ENCODE assay signal across 8 cellular contexts in the genomic region with DNA sequence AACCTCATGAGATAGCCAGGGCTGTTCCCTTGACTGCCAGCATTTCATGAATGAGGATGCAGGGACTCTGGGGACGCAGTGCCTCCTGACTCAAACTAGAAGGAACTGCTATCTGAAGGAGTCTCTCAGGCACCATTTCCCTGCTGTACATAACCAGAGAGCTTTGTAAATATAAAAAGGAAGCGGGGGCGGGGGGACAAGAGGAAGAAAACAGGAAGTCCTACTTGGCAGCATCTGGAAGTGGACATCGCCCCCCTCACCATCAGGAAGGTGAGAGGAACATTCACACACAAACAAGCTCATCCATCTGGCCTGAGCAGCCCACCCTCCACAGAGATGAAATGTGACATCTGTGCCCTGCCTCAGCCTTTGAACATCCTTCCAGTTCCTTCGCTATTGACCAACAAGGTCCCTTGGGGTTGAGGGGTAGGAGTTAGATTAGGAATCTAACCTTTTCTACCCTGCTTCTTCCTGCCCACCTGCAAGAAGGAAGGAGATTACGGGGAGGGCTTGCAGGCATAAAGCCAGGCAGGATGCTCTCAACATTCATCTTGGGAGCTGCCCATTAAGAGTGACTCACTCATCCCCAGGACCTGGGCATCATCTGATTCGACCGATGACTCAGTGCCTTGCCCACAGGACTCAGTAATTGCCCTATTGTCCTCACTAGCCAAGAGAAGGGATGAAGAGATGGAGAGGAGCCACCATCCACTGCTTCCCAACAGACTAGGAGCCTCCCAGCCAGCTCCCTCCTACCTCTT. TPM values are rescaled to one million over a fixed set of nuclear protein-coding genes. Genes with fewer than 3 reads are reported as not detected.
DNase-seq lines count a peak whose midpoint lies in the region; ATAC-seq and TF ChIP-seq lines count a peak whose summit lies in the region.

No MANE protein-coding gene starts in this region.

- H3K9me1 ChIP-seq in IMR-90 (ENCODE audit: insufficient read depth, low read length): peaks cover 11% of the 10 kb centered on the region

- H3K36me3 Mint-ChIP-seq in MCF 10A (ENCODE audit: insufficient read depth, unreplicated experiment) (no peaks in the 10 kb centered on the region), memory B cell (peaks cover 39% of the 10 kb centered on the region), nephron progenitor cell (ENCODE audit: low read depth) (peaks cover 26% of the 10 kb centered on the region)

- no peaks in the 10 kb centered on the region for H3K27me3 ChIP-seq in IMR-90 (ENCODE audit: control insufficient read depth, insufficient read depth, low read length)

- H3K56ac ChIP-seq in IMR-90 (ENCODE audit: extremely low read depth, insufficient read depth, low read length): no peak overlapping the region

- no peak for TF ChIP-seq POLR2A in IMR-90 (IDR thresholded peaks at IDR 0.05; ENCODE audit: low read depth, low read length)

- H3K18ac ChIP-seq in IMR-90 (ENCODE audit: low read depth, low read length): no peak overlapping the region

- TF ChIP-seq RAD21 in IMR-90 (IDR thresholded peaks at IDR 0.05; ENCODE audit: low read length): no peak

- H3K4me1 ChIP-seq in IMR-90 (ENCODE audit: control insufficient read depth, insufficient read depth, low read length): peaks cover under 1% of the 10 kb centered on the region; the same call in 1 of the 2 replicates

- ATAC-seq in IMR-90 (ENCODE audit: low read depth): peak; percentile 24; the same call in 1 of the 2 replicates
- peak; percentile 35 for ATAC-seq in memory B cell (ENCODE audit: low read depth)
- no peak for ATAC-seq in HG02885 (IDR thresholded peaks at IDR 0.05; ENCODE audit: poor library complexity, unreplicated experiment)
- ATAC-seq in GM21717 (IDR thresholded peaks at IDR 0.05; ENCODE audit: unreplicated experiment): no peak

- no peak overlapping the region for H3K27ac ChIP-seq in IMR-90 (ENCODE audit: insufficient read depth, low read length)

- H3K27ac Mint-ChIP-seq in MCF 10A (ENCODE audit: low read depth, unreplicated experiment): no peak overlapping the region
- H3K27ac Mint-ChIP-seq in memory B cell: peak overlapping the region; percentile 66
- H3K27ac Mint-ChIP-seq in nephron progenitor cell: no peak overlapping the region

- peak overlapping the region; percentile 62 for H2AK9ac ChIP-seq in IMR-90 (replicated peaks; ENCODE audit: low read depth, low read length, poor library complexity)

- H4K91ac ChIP-seq in IMR-90 (ENCODE audit: insufficient read depth, low read depth, low read length): no peak overlapping the region

- no peak overlapping the region for H3K9ac ChIP-seq in IMR-90 (ENCODE audit: low read depth, low read length)

- no TSS peak for BruUV-seq in IMR-90 (replicated peaks; lab: Mats Ljungman, UMichigan)
- no TSS peak for BruUV-seq in MCF 10A (replicated peaks; lab: Mats Ljungman, UMichigan)

- no peak overlapping the region for H2BK120ac ChIP-seq in IMR-90 (ENCODE audit: low read depth, low read length)

- peaks cover 12% of the 10 kb centered on the region for H3K4me1 Mint-ChIP-seq in MCF 10A (ENCODE audit: insufficient read depth, unreplicated experiment)
- H3K4me1 Mint-ChIP-seq in memory B cell: peaks cover 52% of the 10 kb centered on the region
- peaks cover 4% of the 10 kb centered on the region for H3K4me1 Mint-ChIP-seq in nephron progenitor cell

- H2AFZ ChIP-seq in IMR-90 (replicated peaks; ENCODE audit: low read length, poor library complexity): peak overlapping the region; percentile 24

- peaks cover 2 to 4% of the 10 kb centered on the region in 2 experiments; a peak in 1 of 4 replicates for H3K79me1 ChIP-seq in IMR-90 (ENCODE audit: low read depth in 1 of 2, low read length in 2 of 2)

- TF ChIP-seq CTCF in IMR-90 (conservative IDR thresholded peaks at IDR 0.05; ENCODE audit: low read depth, low read length) (no peak), MCF 10A (IDR thresholded peaks at IDR 0.05; ENCODE audit: unreplicated experiment) (no peak), nephron progenitor cell (IDR thresholded peaks at IDR 0.05) (no peak)

- dilution Hi-C loops in IMR-90 (cut with HindIII; ENCODE audit: low sequenced_read_pairs, unreplicated experiment): no loop called here

- no peak overlapping the region for H4K8ac ChIP-seq in IMR-90 (ENCODE audit: low read depth in 2 of 2, low read length in 2 of 2)

- H3K23ac ChIP-seq in IMR-90 (ENCODE audit: low read depth, low read length): no peak overlapping the region

- H3K4ac ChIP-seq in IMR-90 (ENCODE audit: low read depth, low read length): no peak overlapping the region

- no CpG with 5 or more reads among the region's 8 CpGs for WGBS in IMR-90 (ENCODE audit: extremely low coverage in 2 of 2, insufficient read length in 1 of 2), 2 experiments

- H2BK20ac ChIP-seq in IMR-90 (ENCODE audit: low read depth, low read length): no peak overlapping the region

- POLR2A ChIA-PET in IMR-90 (lab: Charles Lee; ENCODE audit: unreplicated experiment): interaction anchor here (0.6 kb wide), 1 partner anchor 17 kb away, joined by 3 read pairs; no protein-coding TSS in a partner anchor
- POLR2A ChIA-PET in MCF 10A (lab: Yijun Ruan, JAX): interaction anchor here (0.8 to 1.3 kb wide), 3 partner anchors 10 to 20 kb away, joined by 3 to 6 read pairs (median 3); no protein-coding TSS in a partner anchor

- CTCF ChIA-PET in IMR-90 (lab: Yijun Ruan, JAX) (interaction anchor here (0.9 kb wide), 1 partner anchor 21 kb away, joined by 4 read pairs; no protein-coding TSS in a partner anchor), MCF 10A (lab: Yijun Ruan, JAX) (interaction anchor here (1.0 to 1.2 kb wide), 4 partner anchors 19 to 35 kb away, joined by 3 to 4 read pairs (median 3); no protein-coding TSS in a partner anchor)

- no peak overlapping the region for H4K5ac ChIP-seq in IMR-90 (ENCODE audit: low read depth, low read length)

- DNase-seq in AG20443 (ENCODE audit: low spot score) (peak; percentile 71), IMR-90 (peak; percentile 74), MCF 10A (ENCODE audit: unreplicated experiment) (peak; percentile 88), memory B cell (ENCODE audit: low spot score in 2 of 2) (no peak), globus pallidus (ENCODE audit: low spot score) (no peak), nephron progenitor cell (no peak)

- H3K9me3 Mint-ChIP-seq in MCF 10A (ENCODE audit: unreplicated experiment): peaks cover 6% of the 10 kb centered on the region
- no peaks in the 10 kb centered on the region for H3K9me3 Mint-ChIP-seq in memory B cell
- no peaks in the 10 kb centered on the region for H3K9me3 Mint-ChIP-seq in nephron progenitor cell

- H3K4me2 ChIP-seq in IMR-90 (ENCODE audit: low read depth, low read length): no peak overlapping the region

- no peaks in the 10 kb centered on the region for H3K9me3 ChIP-seq in IMR-90 (ENCODE audit: control insufficient read depth, insufficient read depth, low read length)

- H4K20me1 ChIP-seq in IMR-90 (ENCODE audit: insufficient read depth, low read length): no peaks in the 10 kb centered on the region

- H2BK5ac ChIP-seq in IMR-90 (ENCODE audit: low read depth, low read length, poor library complexity, severe bottlenecking): no peak overlapping the region

- H2BK15ac ChIP-seq in IMR-90 (ENCODE audit: low read depth, low read length): no peak overlapping the region

- no peaks in the 10 kb centered on the region for H3K36me3 ChIP-seq in IMR-90 (ENCODE audit: control insufficient read depth, insufficient read depth, low read length)

- no peak overlapping the region for H3K14ac ChIP-seq in IMR-90 (replicated peaks; ENCODE audit: low read depth, low read length)

- no peak overlapping the region for H3K4me3 ChIP-seq in IMR-90 (ENCODE audit: insufficient read depth, low read depth, low read length)

- H3K4me3 Mint-ChIP-seq in MCF 10A (ENCODE audit: unreplicated experiment): no peak overlapping the region
- no peak overlapping the region for H3K4me3 Mint-ChIP-seq in memory B cell
- H3K4me3 Mint-ChIP-seq in nephron progenitor cell: no peak overlapping the region

- intact Hi-C loops in IMR-90 (cut with micrococcal nuclease) (no loop called here), MCF 10A (cut with micrococcal nuclease) (no loop called here)

- in situ Hi-C loops in IMR-90 (cut with MboI; ENCODE audit: low sequenced_read_pairs): no loop called here

- H2AK5ac ChIP-seq in IMR-90 (ENCODE audit: low read depth, low read length): no peak overlapping the region

- H3K27me3 Mint-ChIP-seq in MCF 10A (ENCODE audit: insufficient read depth, unreplicated experiment) (no peaks in the 10 kb centered on the region), memory B cell (no peaks in the 10 kb centered on the region), nephron progenitor cell (ENCODE audit: low read depth, poor library complexity) (peaks cover 12% of the 10 kb centered on the region)

TF ChIP-seq in IMR-90, 13 proteins besides CTCF, POLR2A, EP300 and RAD21:
- TF ChIP-seq CEBPB (IDR thresholded peaks at IDR 0.05; ENCODE audit: low read depth, low read length) (no peak), FOS (IDR thresholded peaks at IDR 0.05; ENCODE audit: low read depth, low read length) (peak; percentile 74)

RNA-seq across cellular contexts. Expression of gene SH3BP5, which starts 31.9 kb away (rescaled TPM):
- 14.0 and 14.2 TPM in 2 replicates for total RNA-seq in IMR-90 (2012; rRNA removed)
- polyA plus RNA-seq in IMR-90 (2012; rRNA removed): 22.3 and 23.5 TPM in 2 replicates
- 20.8 and 23.4 TPM in 2 replicates for polyA plus RNA-seq in IMR-90 (2012; cell fraction: cytosol; rRNA removed)
- 18.9 and 31.2 TPM in 2 replicates for polyA plus RNA-seq in IMR-90 (2012; cell fraction: nucleus; rRNA removed; ENCODE audit: low replicate concordance)
- 8.4 and 8.8 TPM in 2 replicates for total RNA-seq in MCF 10A (2022)

Comparison
In these comparisons a context has a peak if more than half of its experiments do, and no peak if none do; other contexts are left out.
1. DNase-seq: peak in AG20443 (single experiment), IMR-90 (single experiment) and MCF 10A (single experiment); none in memory B cell (0 of 2), globus pallidus (single experiment) and nephron progenitor cell (single experiment).
2. ATAC-seq: peak in IMR-90 (single experiment) and memory B cell (single experiment); none in HG02885 (single experiment) and GM21717 (single experiment).